12 cellular contexts compared by ENCODE assay signal in genomic region chr22:36319595-36320497, GRCh38.
A peak's percentile ranks its signal among the peaks of the same experiment; 100 is the strongest.
DNase-seq lines count a peak whose midpoint lies in the region; ATAC-seq and TF ChIP-seq lines count a peak whose summit lies in the region.
"Had no signal": no experiment of that assay in that cellular context is flagged by ENCODE, and none has a peak within 500 bp of the region (broad histone marks: within the 10 kb centered on the region; RNA-seq: fewer than 3 reads in every experiment).

No MANE protein-coding gene starts in this region.

- TF ChIP-seq CTCF in Peyer's patch (IDR thresholded peaks at IDR 0.05): no peak
- no peak for TF ChIP-seq CTCF in endodermal cell (conservative IDR thresholded peaks at IDR 0.05)
- TF ChIP-seq CTCF in osteocyte (IDR thresholded peaks at IDR 0.05): no peak

- no peak overlapping the region for H3K4me3 ChIP-seq in CD4-positive, CD25-positive, alpha-beta regulatory T cell (ENCODE audit: low read depth, low read length)
- H3K4me3 ChIP-seq in Peyer's patch (no peak overlapping the region), endodermal cell (ENCODE audit: low read length) (no peak overlapping the region)

- peaks cover 93% of the 10 kb centered on the region for H3K36me3 ChIP-seq in CD4-positive, CD25-positive, alpha-beta regulatory T cell (ENCODE audit: control insufficient read depth, insufficient read depth, low read length)
- H3K36me3 ChIP-seq in Peyer's patch (peaks cover 0 to 100% (median 2%) of the 10 kb centered on the region in 3 donors), endodermal cell (ENCODE audit: control insufficient read depth, insufficient read depth, low read length) (peaks cover 96% of the 10 kb centered on the region)

- no peaks in the 10 kb centered on the region for H3K9me3 Mint-ChIP-seq in CD4-positive, CD25-positive, alpha-beta regulatory T cell
- no peaks in the 10 kb centered on the region for H3K9me3 Mint-ChIP-seq in endodermal cell
- H3K9me3 Mint-ChIP-seq in osteocyte (ENCODE audit: unreplicated experiment): no peaks in the 10 kb centered on the region

- peak overlapping the region; percentile 36 to 69 (median 47) for H3K27ac Mint-ChIP-seq in CD4-positive, CD25-positive, alpha-beta regulatory T cell
- peak overlapping the region; percentile 64 for H3K27ac Mint-ChIP-seq in endodermal cell
- H3K27ac Mint-ChIP-seq in osteocyte (ENCODE audit: unreplicated experiment): peak overlapping the region; percentile 75

- no peak for ATAC-seq in CD4-positive, CD25-positive, alpha-beta regulatory T cell (ENCODE audit: low read depth in 2 of 2)
- no peak for ATAC-seq in GM18873 (IDR thresholded peaks at IDR 0.05; ENCODE audit: low FRiP score, unreplicated experiment)

- DNase-seq in CD4-positive, CD25-positive, alpha-beta regulatory T cell: no peak
- DNase-seq in Peyer's patch (no peak), endodermal cell (no peak), osteocyte (ENCODE audit: extremely low spot score, unreplicated experiment) (no peak), LoVo (ENCODE audit: low spot score) (no peak), kidney tubule cell (ENCODE audit: low spot score) (no peak)
- no peak for DNase-seq in stimulated activated CD4-positive, alpha-beta T cell treated with anti-CD3 and anti-CD28 coated beads, Interleukin-2, amount 100 ng/mL, for 48 hours
- DNase-seq: NCI-H510A; occipital lobe; stimulated activated CD4-positive, alpha-beta T cell treated with anti-CD3 and anti-CD28 coated beads, Interleukin-4, amount 100 ng/mL, for 4 hours; trophoblast cell had no signal

- peaks cover 53% of the 10 kb centered on the region for H3K36me3 Mint-ChIP-seq in CD4-positive, CD25-positive, alpha-beta regulatory T cell
- H3K36me3 Mint-ChIP-seq in endodermal cell (ENCODE audit: low read depth): peaks cover 72% of the 10 kb centered on the region
- peaks cover 55% of the 10 kb centered on the region for H3K36me3 Mint-ChIP-seq in osteocyte (ENCODE audit: unreplicated experiment)

- no peaks in the 10 kb centered on the region for H3K27me3 ChIP-seq in CD4-positive, CD25-positive, alpha-beta regulatory T cell (ENCODE audit: control insufficient read depth, insufficient read depth, low read length)
- no peaks in the 10 kb centered on the region for H3K27me3 ChIP-seq in Peyer's patch
- no peaks in the 10 kb centered on the region for H3K27me3 ChIP-seq in endodermal cell (ENCODE audit: control insufficient read depth, insufficient read depth, low read length, poor library complexity, severe bottlenecking)

- no peak overlapping the region for H3K27ac ChIP-seq in CD4-positive, CD25-positive, alpha-beta regulatory T cell (ENCODE audit: insufficient read depth, low read length, poor library complexity, severe bottlenecking)
- H3K27ac ChIP-seq in Peyer's patch: peak overlapping the region in 3 of 4 donors; percentile 10 to 86 (median 39)
- no peak overlapping the region for H3K27ac ChIP-seq in endodermal cell (ENCODE audit: low read depth, low read length)

- H3K9me3 ChIP-seq in CD4-positive, CD25-positive, alpha-beta regulatory T cell (ENCODE audit: control insufficient read depth in 2 of 2, low read length in 2 of 2): no peaks in the 10 kb centered on the region
- H3K9me3 ChIP-seq in Peyer's patch (no peaks in the 10 kb centered on the region), endodermal cell (ENCODE audit: control insufficient read depth, low read length) (no peaks in the 10 kb centered on the region)

- no peak overlapping the region for H3K9ac ChIP-seq in endodermal cell (ENCODE audit: extremely low read depth, low read length, poor library complexity, severe bottlenecking)

- 90 to 96% methylated on average over 21 to 26 of the region's 26 CpGs for WGBS in endodermal cell (ENCODE audit: insufficient coverage in 1 of 2, insufficient read length in 1 of 2), 2 experiments

- TF ChIP-seq POLR2A in Peyer's patch (IDR thresholded peaks at IDR 0.05): no peak

- H3K4me1 ChIP-seq in CD4-positive, CD25-positive, alpha-beta regulatory T cell (ENCODE audit: control insufficient read depth, insufficient read depth, low read length, poor library complexity, severe bottlenecking): no peaks in the 10 kb centered on the region
- H3K4me1 ChIP-seq in Peyer's patch: peaks cover 0 to 18% (median 4%) of the 10 kb centered on the region in 4 donors
- no peaks in the 10 kb centered on the region for H3K4me1 ChIP-seq in endodermal cell (ENCODE audit: control insufficient read depth, insufficient read depth, low read length)

- peaks cover 0 to 6% (median 3%) of the 10 kb centered on the region in 4 donors for H3K4me1 Mint-ChIP-seq in CD4-positive, CD25-positive, alpha-beta regulatory T cell
- no peaks in the 10 kb centered on the region for H3K4me1 Mint-ChIP-seq in endodermal cell
- peaks cover 30% of the 10 kb centered on the region for H3K4me1 Mint-ChIP-seq in osteocyte (ENCODE audit: unreplicated experiment)

- no peaks in the 10 kb centered on the region for H3K27me3 Mint-ChIP-seq in CD4-positive, CD25-positive, alpha-beta regulatory T cell
- no peaks in the 10 kb centered on the region for H3K27me3 Mint-ChIP-seq in endodermal cell (ENCODE audit: insufficient read depth)
- no peaks in the 10 kb centered on the region for H3K27me3 Mint-ChIP-seq in osteocyte (ENCODE audit: unreplicated experiment)

- H3K4me3 Mint-ChIP-seq in CD4-positive, CD25-positive, alpha-beta regulatory T cell: peak overlapping the region in 1 of 4 donors; percentile 41
- H3K4me3 Mint-ChIP-seq in endodermal cell: no peak overlapping the region
- H3K4me3 Mint-ChIP-seq in osteocyte (ENCODE audit: unreplicated experiment): no peak overlapping the region

Comparison
In these comparisons a context has a peak if more than half of its experiments do, and no peak if none do; other contexts are left out.
1. H3K27ac ChIP-seq: peak in Peyer's patch (3 of 4); none in CD4-positive, CD25-positive, alpha-beta regulatory T cell (single experiment) and endodermal cell (single experiment).
2. Peak in every context shown above with its lines, with median percentiles within 50 percentile points of each other: H3K27ac Mint-ChIP-seq.